Comparison of ENCODE assay signal across 10 cellular contexts in the genomic region with DNA sequence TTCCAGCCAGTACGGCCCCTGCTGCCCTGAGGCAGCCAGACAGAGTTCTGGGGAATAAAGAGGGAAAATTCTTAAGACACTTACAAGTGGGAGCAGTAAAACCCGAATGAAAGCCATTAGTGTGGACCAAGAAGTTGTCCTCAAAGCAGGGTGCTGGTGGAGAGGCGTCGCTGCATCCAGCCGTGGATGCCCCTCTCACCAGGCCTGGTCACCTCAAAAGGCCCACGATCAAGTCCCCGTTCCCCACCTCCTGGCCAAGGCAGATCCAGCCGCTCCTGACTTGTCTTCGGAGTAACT. TPM values are rescaled to one million over a fixed set of nuclear protein-coding genes. Genes with fewer than 3 reads are reported as not detected.
DNase-seq lines count a peak whose midpoint lies in the region; ATAC-seq, FAIRE-seq and TF ChIP-seq lines count a peak whose summit lies in the region.
"Had no signal": no experiment of that assay in that cellular context is flagged by ENCODE, and none has a peak within 500 bp of the region (broad histone marks: within the 10 kb centered on the region; RNA-seq: fewer than 3 reads in every experiment).

No MANE protein-coding gene starts in this region.

- no peaks in the 10 kb centered on the region for H3K36me3 ChIP-seq in HUES64 (ENCODE audit: insufficient read depth, low read length)
- no peaks in the 10 kb centered on the region for H3K36me3 ChIP-seq in kidney epithelial cell (ENCODE audit: control insufficient read depth, insufficient read depth, low read length)

- no peaks in the 10 kb centered on the region for H3K36me3 Mint-ChIP-seq in stimulated activated memory B cell treated with anti-CD40 and anti-IgM and Interleukin-4, amounts not matched to agents 10 μg/mL and 1 μg/mL and 100 μg/mL, for 72 hours

- no peak for FAIRE-seq in urothelium cell line (lab: Jason Lieb, UNC)

- no peaks in the 10 kb centered on the region for H3K9me3 Mint-ChIP-seq in stimulated activated memory B cell treated with anti-CD40 and anti-IgM and Interleukin-4, amounts not matched to agents 10 μg/mL and 1 μg/mL and 100 μg/mL, for 72 hours

- peaks cover 34% of the 10 kb centered on the region for H3K27me3 Mint-ChIP-seq in stimulated activated memory B cell treated with anti-CD40 and anti-IgM and Interleukin-4, amounts not matched to agents 10 μg/mL and 1 μg/mL and 100 μg/mL, for 72 hours

- H3K4me3 ChIP-seq in HUES64 (ENCODE audit: low read length) (peak overlapping the region; percentile 57), cardiac fibroblast (replicated peaks in 1 of 2; ENCODE audit: low read depth in 2 of 2, low read length in 2 of 2) (peak overlapping the region; percentile 49 to 53), kidney epithelial cell (ENCODE audit: low read depth, low read length) (peak overlapping the region; percentile 43)

- H3K27me3 ChIP-seq in HUES64 (ENCODE audit: insufficient read depth, low read length) = peaks cover 25% of the 10 kb centered on the region
- peaks cover 14% of the 10 kb centered on the region for H3K27me3 ChIP-seq in kidney epithelial cell (ENCODE audit: control insufficient read depth, insufficient read depth, low read length)

- H3K9me3 ChIP-seq in HUES64 (ENCODE audit: insufficient read depth, low read depth, low read length) = no peaks in the 10 kb centered on the region

- no peak overlapping the region for H3K27ac Mint-ChIP-seq in stimulated activated memory B cell treated with anti-CD40 and anti-IgM and Interleukin-4, amounts not matched to agents 10 μg/mL and 1 μg/mL and 100 μg/mL, for 72 hours

- no peak overlapping the region for H3K27ac ChIP-seq in HUES64 (ENCODE audit: low read depth, low read length)

- no peak for TF ChIP-seq CTCF in cardiac fibroblast (IDR thresholded peaks at IDR 0.05; ENCODE audit: low read depth, low read length)
- no peak for TF ChIP-seq CTCF in kidney epithelial cell (IDR thresholded peaks at IDR 0.05; ENCODE audit: insufficient read depth, low read length, poor library complexity, severe bottlenecking)

- DNase-seq in cardiac fibroblast (ENCODE audit: low read depth in 2 of 2) (no peak), kidney epithelial cell (ENCODE audit: low read depth) (no peak), urothelium cell line (ENCODE audit: low spot score) (no peak), islet precursor cell (no peak)
- DNase-seq in effector CD4-positive, alpha-beta T cell = no peak
- DNase-seq: activated naive CD4-positive, alpha-beta T cell treated with anti-CD3 and anti-CD28 coated beads, Interleukin-2, amount 50 U/mL, for 16 hours; NK-92 treated with Interleukin-12 subunit alpha and Interleukin-12 subunit beta, amount 100 ng/mL, for 24 hours had no signal

- WGBS in HUES64 = 45% methylated on average over 9 of the region's 9 CpGs

- H3K4me1 ChIP-seq in HUES64 (ENCODE audit: insufficient read depth, low read length) = no peaks in the 10 kb centered on the region

- H3K4me3 Mint-ChIP-seq in stimulated activated memory B cell treated with anti-CD40 and anti-IgM and Interleukin-4, amounts not matched to agents 10 μg/mL and 1 μg/mL and 100 μg/mL, for 72 hours = peak overlapping the region; percentile 46

- no peaks in the 10 kb centered on the region for H3K4me1 Mint-ChIP-seq in stimulated activated memory B cell treated with anti-CD40 and anti-IgM and Interleukin-4, amounts not matched to agents 10 μg/mL and 1 μg/mL and 100 μg/mL, for 72 hours

- no peak for ATAC-seq in stimulated activated memory B cell treated with anti-CD40 and anti-IgM and Interleukin-4, amounts not matched to agents 10 μg/mL and 1 μg/mL and 100 μg/mL, for 72 hours
- ATAC-seq in GM19463 (IDR thresholded peaks at IDR 0.05; ENCODE audit: unreplicated experiment) = no peak

- peak overlapping the region; percentile 66 for H3K9ac ChIP-seq in HUES64 (ENCODE audit: low read depth, low read length)

RNA-seq across cellular contexts. Expression of a gene that starts 0.7 kb away (rescaled TPM):
- 0.40 TPM for polyA plus RNA-seq in HUES64 (2013, experiment 1 of 2)
- polyA plus RNA-seq in HUES64 (2013, experiment 2 of 2) = 0.70 TPM
- total RNA-seq in kidney epithelial cell = 0.50 and 0.68 TPM in 2 replicates

RNA-seq across cellular contexts. Expression of a gene that starts 19.2 kb away (rescaled TPM):
- not detected for polyA plus RNA-seq in HUES64 (2013, experiment 1 of 2)
- polyA plus RNA-seq in HUES64 (2013, experiment 2 of 2) = not detected
- not detected in 2 replicates for total RNA-seq in kidney epithelial cell
